ENCODE assay signal across 1 cellular context in the genomic region with DNA sequence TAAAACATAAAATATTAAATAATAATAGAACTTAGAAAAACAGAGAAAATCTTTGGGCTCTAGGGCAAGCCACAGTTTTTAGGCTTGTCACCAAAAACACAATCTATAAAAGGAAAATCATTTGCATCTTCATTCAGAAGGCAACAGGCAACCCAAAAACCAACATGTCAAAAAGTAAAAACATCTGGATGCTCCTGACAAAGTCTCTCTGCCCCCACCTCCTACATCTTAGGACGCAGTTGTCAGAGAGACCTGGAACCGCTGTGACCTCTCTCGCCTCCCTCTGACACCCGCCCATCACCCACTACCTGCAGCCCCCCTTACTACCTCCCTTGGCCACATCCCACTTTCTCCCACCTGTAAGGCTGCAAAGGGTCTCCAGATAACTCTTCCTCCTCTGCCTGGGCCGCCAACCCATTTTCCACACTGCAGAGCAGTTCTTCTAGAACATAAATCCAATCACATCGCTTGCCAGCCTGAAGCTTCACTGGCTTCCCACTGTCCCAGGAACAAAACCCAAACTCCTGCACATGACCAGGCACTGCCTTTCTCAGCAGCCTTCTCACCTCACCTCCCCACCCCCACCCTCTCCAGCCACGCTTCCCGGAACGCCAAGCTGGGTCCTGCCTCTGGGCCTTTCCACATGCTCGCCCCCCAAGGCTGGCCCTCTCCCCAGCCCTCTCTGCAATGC.
A peak's percentile ranks its signal among the peaks of the same experiment; 100 is the strongest.
TF ChIP-seq lines count a peak whose summit lies in the region.

No MANE protein-coding gene starts in this region.

TF ChIP-seq in HEK293, 187 proteins besides CTCF, POLR2A, EP300 and RAD21 (continued from another document):
- peak; percentile 85 for TF ChIP-seq EGR2 (tag by site-specific recombination; IDR thresholded peaks at IDR 0.05; ENCODE audit: low read depth)
